In genomic region chr6:3638662-3639061, GRCh38 we compare ENCODE assay signal across 34 cellular contexts.
"Had no signal": no experiment of that assay in that cellular context is flagged by ENCODE, and none has a peak within 500 bp of the region (broad histone marks: within the 10 kb centered on the region; RNA-seq: fewer than 3 reads in every experiment).

No MANE protein-coding gene starts in this region.

- H3K9me3 ChIP-seq: MG63 had no signal

- H3K4me2 ChIP-seq: KMS-11 had no signal

- H3K4me3 ChIP-seq: MG63 had no signal

- H3K27me3 ChIP-seq: MG63 had no signal

- H3K36me3 ChIP-seq: MG63 had no signal

- DNase-seq: Karpas-422, Kasumi-1, MG63, MM.1S, MV-4-11, NCI-H1048, NCI-H1092, NCI-H1092 treated with DMSO at 0.1 percent for 48 hours, NCI-H1105, NCI-H1105 treated with DMSO at 0.1 percent for 48 hours, NCI-H1417, NCI-H1417 treated with DMSO at 0.1 percent for 48 hours, NCI-H1436, NCI-H1436 treated with DMSO at 0.1 percent for 48 hours, NCI-H146, NCI-H1694, NCI-H1694 treated with DMSO at 0.1 percent for 48 hours, NCI-H187, NCI-H187 treated with DMSO at 0.1 percent for 48 hours, NCI-H1930, NCI-H2029, NCI-H2029 treated with DMSO at 0.1 percent for 48 hours, NCI-H2081, NCI-H2081 treated with DMSO at 0.1 percent for 48 hours, NCI-H2107, NCI-H2171, NCI-H2171 treated with DMSO at 0.1 percent for 48 hours, NCI-H2227 treated with DMSO at 0.1 percent for 48 hours, NCI-H226, NCI-H345, NCI-H446, NCI-H446 treated with DMSO at 0.1 percent for 48 hours, NCI-H510A had no signal

- H3K27ac ChIP-seq: KMS-11 had no signal

- H3K9ac ChIP-seq: KMS-11 had no signal
